In the genomic region with DNA sequence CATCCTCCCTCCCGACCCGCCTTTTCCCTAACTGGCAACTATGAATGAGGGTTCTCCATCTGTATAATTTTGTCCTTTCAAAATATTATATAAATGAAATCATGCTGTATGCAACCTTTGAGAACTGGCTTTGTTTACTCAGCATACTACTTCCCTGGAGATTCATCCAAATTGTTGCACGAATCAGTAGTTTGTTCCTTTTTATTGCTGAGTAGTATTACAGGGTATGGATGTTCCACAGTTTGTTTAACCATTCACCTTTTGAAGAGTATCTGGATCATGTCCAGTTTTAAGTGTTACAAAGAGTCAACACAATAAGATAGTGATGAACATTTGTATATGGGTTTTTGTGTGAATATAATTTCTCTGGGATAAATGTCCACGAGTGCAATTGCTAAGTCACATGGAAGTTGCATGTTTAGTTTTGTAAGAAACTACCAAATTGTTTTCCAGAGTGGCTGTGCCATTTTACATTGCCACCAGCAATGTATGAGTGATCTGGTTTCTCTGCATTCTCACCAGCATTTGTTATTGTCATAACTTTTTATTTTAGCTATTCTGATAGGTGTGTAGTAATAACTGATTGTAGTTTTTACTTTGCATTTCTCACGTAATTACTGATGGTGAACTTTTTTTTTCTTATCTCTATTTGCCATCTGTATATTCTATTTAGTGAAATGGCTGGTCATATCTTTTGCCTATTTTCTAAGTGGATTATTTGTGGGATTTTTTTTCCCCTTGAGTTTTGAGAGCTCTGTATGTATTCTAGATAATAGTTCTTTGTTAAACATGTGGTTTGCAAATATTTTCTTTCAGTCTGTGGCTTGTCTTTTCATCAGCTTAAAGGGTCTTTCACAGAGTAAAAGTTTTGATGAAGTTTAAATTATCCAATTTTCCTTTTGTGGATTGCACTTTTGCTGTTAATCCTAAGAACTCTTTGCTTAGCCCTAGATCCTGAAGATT, we compare ENCODE assay signal across 12 cellular contexts.
"Had no signal": no experiment of that assay in that cellular context is flagged by ENCODE, and none has a peak within 500 bp of the region (broad histone marks: within the 10 kb centered on the region; RNA-seq: fewer than 3 reads in every experiment).

No MANE protein-coding gene starts in this region.

- H3K36me3 ChIP-seq: brain microvascular endothelial cell, lower lobe of right lung, uterus had no signal

- ATAC-seq: lower lobe of right lung had no signal

- DNase-seq: activated CD4-positive, alpha-beta memory T cell treated with anti-CD3 and anti-CD28 coated beads for 36 hours; activated gamma-delta T cell; activated T-cell treated with anti-CD3 and anti-CD28 coated beads, Interleukin-2, amount 50 U/mL, for 48 hours; amygdala; brain microvascular endothelial cell; dermis blood vessel endothelial cell; erythroblast; lower lobe of right lung; retina; uterus had no signal

- H3K4me3 ChIP-seq: lower lobe of right lung, skin epidermis, uterus had no signal

- H3K27me3 ChIP-seq: brain microvascular endothelial cell, uterus had no signal

- H3K4me1 ChIP-seq: lower lobe of right lung, uterus had no signal

- H3K9me3 ChIP-seq: lower lobe of right lung, uterus had no signal

- H3K27ac ChIP-seq: brain microvascular endothelial cell, lower lobe of right lung, skin epidermis, uterus, VCaP had no signal
